In genomic region chr10:15216700-15217099, GRCh38 we compare ENCODE assay signal across 25 cellular contexts. TPM values are rescaled to one million over a fixed set of nuclear protein-coding genes. Genes with fewer than 3 reads are reported as not detected.
DNase-seq lines count a peak whose midpoint lies in the region; ATAC-seq, FAIRE-seq and TF ChIP-seq lines count a peak whose summit lies in the region.
"Had no signal": no experiment of that assay in that cellular context is flagged by ENCODE, and none has a peak within 500 bp of the region (broad histone marks: within the 10 kb centered on the region; RNA-seq: fewer than 3 reads in every experiment).

No MANE protein-coding gene starts in this region.

- dilution Hi-C loops in endothelial cell of umbilical vein (cut with MboI; ENCODE audit: extremely low pct_ligation_motif_present, low sequenced_read_pairs): no loop called here

- no peak overlapping the region for H3K4me3 Mint-ChIP-seq in astrocyte (ENCODE audit: unreplicated experiment)
- H3K4me3 Mint-ChIP-seq in activated naive CD8-positive, alpha-beta T cell treated with anti-CD3 and anti-CD28 coated beads, Interleukin-2, amount 50 U/mL, for 24 hours: no peak overlapping the region
- H3K4me3 Mint-ChIP-seq: CD14-positive monocyte; CD4-positive, alpha-beta T cell; CD8-positive, alpha-beta memory T cell; HFFc6 had no signal

- TF ChIP-seq POLR2A in endothelial cell of umbilical vein (IDR thresholded peaks at IDR 0.05; ENCODE audit: low read depth, low read length): no peak

- no peaks in the 10 kb centered on the region for H3K9me3 Mint-ChIP-seq in astrocyte (ENCODE audit: unreplicated experiment)
- H3K9me3 Mint-ChIP-seq in activated naive CD8-positive, alpha-beta T cell treated with anti-CD3 and anti-CD28 coated beads, Interleukin-2, amount 50 U/mL, for 24 hours: no peaks in the 10 kb centered on the region
- H3K9me3 Mint-ChIP-seq: CD4-positive, alpha-beta T cell; CD8-positive, alpha-beta memory T cell had no signal

- H3K36me3 ChIP-seq in astrocyte (ENCODE audit: insufficient read depth, low read length) (no peaks in the 10 kb centered on the region), endothelial cell of umbilical vein (ENCODE audit: control insufficient read depth in 2 of 2, extremely low read depth in 1 of 2, insufficient read depth in 2 of 2, low read length in 2 of 2) (peaks cover 10 to 13% of the 10 kb centered on the region in 2 experiments), brain microvascular endothelial cell (replicated peaks) (peaks cover 21% of the 10 kb centered on the region)
- H3K36me3 ChIP-seq: BE2C had no signal

- no TSS peak for BruUV-seq in endothelial cell of umbilical vein (replicated peaks; lab: Mats Ljungman, UMichigan)

- H2AFZ ChIP-seq in astrocyte (ENCODE audit: low read depth, low read length) (no peak overlapping the region), endothelial cell of umbilical vein (ENCODE audit: low read depth, low read length) (no peak overlapping the region)

- H3K4me3 ChIP-seq in astrocyte (ENCODE audit: insufficient read depth, low read depth, low read length) (no peak overlapping the region), endothelial cell of umbilical vein (replicated peaks in 1 of 3; ENCODE audit: insufficient read depth in 1 of 3, low read depth in 1 of 3, low read length in 3 of 3) (no peak overlapping the region), brain microvascular endothelial cell (ENCODE audit: low read depth, low read length) (no peak overlapping the region)
- H3K4me3 ChIP-seq: BLaER1 treated with 17β-estradiol and CSF1 and Interleukin-3, amounts not matched to agents 10 nM and 100 nM; HAP-1 had no signal

- DNase-seq in ACHN (peak; percentile 25), astrocyte (ENCODE audit: low read depth) (no peak), endothelial cell of umbilical vein (ENCODE audit: low read depth, low spot score) (peak; percentile 23), brain microvascular endothelial cell (no peak)
- DNase-seq in activated naive CD8-positive, alpha-beta T cell treated with anti-CD3 and anti-CD28 coated beads, Interleukin-2, amount 50 U/mL, for 24 hours: no peak
- DNase-seq: AML-193; BE2C; CD4-positive, alpha-beta T cell; CD8-positive, alpha-beta memory T cell; DMS 273 treated with DMSO at 0.1 percent for 48 hours; DMS79; EL; GDM1; GOT3; HFFc6 had no signal

- H3K4me2 ChIP-seq in astrocyte (ENCODE audit: low read length) (peak overlapping the region; percentile 4), endothelial cell of umbilical vein (ENCODE audit: insufficient read depth, low read length) (peak overlapping the region; percentile 42)
- H3K4me2 ChIP-seq: BLaER1 treated with 17β-estradiol and CSF1 and Interleukin-3, amounts not matched to agents 10 nM and 100 nM had no signal

- intact Hi-C loops in endothelial cell of umbilical vein (cut with micrococcal nuclease): no loop called here

- H4K20me1 ChIP-seq in astrocyte (ENCODE audit: insufficient read depth, low read length): no peaks in the 10 kb centered on the region
- H4K20me1 ChIP-seq in endothelial cell of umbilical vein (replicated peaks; ENCODE audit: control insufficient read depth, extremely low read depth, insufficient read depth, low read length): no peaks in the 10 kb centered on the region

- H3K27ac ChIP-seq in astrocyte (ENCODE audit: low read depth, low read length): no peak overlapping the region
- peak overlapping the region; percentile 58 for H3K27ac ChIP-seq in endothelial cell of umbilical vein (ENCODE audit: insufficient read depth, low read depth, low read length)
- H3K27ac ChIP-seq in brain microvascular endothelial cell: no peak overlapping the region
- H3K27ac ChIP-seq: 22Rv1; BLaER1 treated with 17β-estradiol and CSF1 and Interleukin-3, amounts not matched to agents 10 nM and 100 nM had no signal

- FAIRE-seq in astrocyte (lab: Jason Lieb, UNC) (no peak), endothelial cell of umbilical vein (lab: Jason Lieb, UNC) (no peak)
- FAIRE-seq: A204.1, D721Med, GM12891, GM18507, H54 had no signal

- H3K27me3 Mint-ChIP-seq in astrocyte (ENCODE audit: low read depth, unreplicated experiment): no peaks in the 10 kb centered on the region
- no peaks in the 10 kb centered on the region for H3K27me3 Mint-ChIP-seq in activated naive CD8-positive, alpha-beta T cell treated with anti-CD3 and anti-CD28 coated beads, Interleukin-2, amount 50 U/mL, for 24 hours
- H3K27me3 Mint-ChIP-seq: CD4-positive, alpha-beta T cell; CD8-positive, alpha-beta memory T cell had no signal

- POLR2A ChIA-PET in endothelial cell of umbilical vein (lab: Charles Lee): no interaction called here

- H3K4me1 ChIP-seq in astrocyte (ENCODE audit: insufficient read depth, low read length) (peaks cover 13% of the 10 kb centered on the region), endothelial cell of umbilical vein (ENCODE audit: control insufficient read depth, extremely low read depth, insufficient read depth, low read length) (peaks cover 14% of the 10 kb centered on the region)
- H3K4me1 ChIP-seq: BE2C; BLaER1 treated with 17β-estradiol and CSF1 and Interleukin-3, amounts not matched to agents 10 nM and 100 nM; HAP-1 had no signal

- no peak overlapping the region for H3K27ac Mint-ChIP-seq in astrocyte (ENCODE audit: unreplicated experiment)
- H3K27ac Mint-ChIP-seq in activated naive CD8-positive, alpha-beta T cell treated with anti-CD3 and anti-CD28 coated beads, Interleukin-2, amount 50 U/mL, for 24 hours: no peak overlapping the region
- H3K27ac Mint-ChIP-seq: CD14-positive monocyte; CD4-positive, alpha-beta T cell; HFFc6 had no signal

- in situ Hi-C loops in ACHN (cut with HindIII; ENCODE audit: low pct_ligation_motif_present, low pct_unique_long_range_greater_than_20kb, low sequenced_read_pairs): no loop called here
- in situ Hi-C loops in brain microvascular endothelial cell (cut with HindIII; ENCODE audit: low pct_ligation_motif_present, low sequenced_read_pairs): no loop called here

- CTCF ChIA-PET in endothelial cell of umbilical vein (lab: Charles Lee): interaction anchor here (1.3 to 1.5 kb wide), 2 partner anchors 15 to 154 kb away, joined by 3 to 5 read pairs; partner anchors contain the start of gene FAM171A1

- H3K27me3 ChIP-seq in astrocyte (ENCODE audit: insufficient read depth, low read length) (no peaks in the 10 kb centered on the region), endothelial cell of umbilical vein (ENCODE audit: control insufficient read depth in 2 of 2, insufficient read depth in 2 of 2, low read length in 2 of 2) (no peaks in the 10 kb centered on the region), brain microvascular endothelial cell (replicated peaks) (no peaks in the 10 kb centered on the region)
- H3K27me3 ChIP-seq: BE2C; BLaER1 treated with 17β-estradiol and CSF1 and Interleukin-3, amounts not matched to agents 10 nM and 100 nM had no signal

- H3K9ac ChIP-seq in astrocyte (ENCODE audit: low read length) (no peak overlapping the region), endothelial cell of umbilical vein (replicated peaks; ENCODE audit: extremely low read depth, insufficient read depth, low read length) (peak overlapping the region; percentile 38)
- H3K9ac ChIP-seq: BLaER1 treated with 17β-estradiol and CSF1 and Interleukin-3, amounts not matched to agents 10 nM and 100 nM had no signal

- H3K4me1 Mint-ChIP-seq in astrocyte (ENCODE audit: low read depth, unreplicated experiment): peaks cover 6% of the 10 kb centered on the region
- peaks cover 3% of the 10 kb centered on the region for H3K4me1 Mint-ChIP-seq in activated naive CD8-positive, alpha-beta T cell treated with anti-CD3 and anti-CD28 coated beads, Interleukin-2, amount 50 U/mL, for 24 hours
- H3K4me1 Mint-ChIP-seq: CD14-positive monocyte; CD8-positive, alpha-beta memory T cell had no signal

- TF ChIP-seq CTCF in astrocyte (IDR thresholded peaks at IDR 0.05; ENCODE audit: insufficient read depth, low read depth, low read length) (no peak), endothelial cell of umbilical vein (IDR thresholded peaks at IDR 0.05; ENCODE audit: extremely low read depth in 1 of 2, insufficient read depth in 1 of 2, low read depth in 1 of 2, low read length in 2 of 2) (no peak), brain microvascular endothelial cell (IDR thresholded peaks at IDR 0.05; ENCODE audit: low read depth, low read length, missing control alignments) (no peak)

- no peaks in the 10 kb centered on the region for H3K9me3 ChIP-seq in astrocyte (ENCODE audit: insufficient read depth, low read depth, low read length)
- H3K9me3 ChIP-seq in endothelial cell of umbilical vein (replicated peaks; ENCODE audit: control insufficient read depth, insufficient read depth, low read length): no peaks in the 10 kb centered on the region
- H3K9me3 ChIP-seq: BE2C; BLaER1 treated with 17β-estradiol and CSF1 and Interleukin-3, amounts not matched to agents 10 nM and 100 nM; HAP-1 had no signal

- no peaks in the 10 kb centered on the region for H3K9me1 ChIP-seq in endothelial cell of umbilical vein (replicated peaks; ENCODE audit: control insufficient read depth, extremely low read depth, insufficient read depth, low read length)

- no peak for ATAC-seq in HG02642 (IDR thresholded peaks at IDR 0.05; ENCODE audit: poor library complexity, unreplicated experiment)
- no peak for ATAC-seq in activated naive CD8-positive, alpha-beta T cell treated with anti-CD3 and anti-CD28 coated beads, Interleukin-2, amount 50 U/mL, for 24 hours

- no peaks in the 10 kb centered on the region for H3K79me2 ChIP-seq in astrocyte (ENCODE audit: insufficient read depth, low read length)
- peaks cover 12% of the 10 kb centered on the region for H3K79me2 ChIP-seq in endothelial cell of umbilical vein (ENCODE audit: control insufficient read depth, insufficient read depth, low read length)

- H3K36me3 Mint-ChIP-seq in astrocyte (ENCODE audit: low read depth, unreplicated experiment): peaks cover 27% of the 10 kb centered on the region
- H3K36me3 Mint-ChIP-seq in activated naive CD8-positive, alpha-beta T cell treated with anti-CD3 and anti-CD28 coated beads, Interleukin-2, amount 50 U/mL, for 24 hours (ENCODE audit: low read depth): no peaks in the 10 kb centered on the region
- H3K36me3 Mint-ChIP-seq: CD14-positive monocyte had no signal

TF ChIP-seq in endothelial cell of umbilical vein, 7 proteins besides CTCF, POLR2A, EP300 and RAD21:
- TF ChIP-seq POLR2AphosphoS5 (IDR thresholded peaks at IDR 0.05; ENCODE audit: insufficient read depth, low read depth, low read length) (no peak), JUN (IDR thresholded peaks at IDR 0.05; ENCODE audit: borderline replicate concordance, insufficient read depth, insufficient read length, low read depth) (no peak), EZH2 (IDR thresholded peaks at IDR 0.05; ENCODE audit: borderline replicate concordance, low read depth, low read length, severe bottlenecking) (no peak)

RNA-seq across cellular contexts. Expression of gene NMT2, which starts 48.2 kb away (rescaled TPM):
- total RNA-seq in astrocyte: 20.9 and 22.1 TPM in 2 replicates
- 109 and 110 TPM in 2 replicates for total RNA-seq in endothelial cell of umbilical vein
- 31.9 and 39.0 TPM in 2 replicates for polyA plus RNA-seq in endothelial cell of umbilical vein
- polyA plus RNA-seq in endothelial cell of umbilical vein (2011; cell fraction: cytosol; rRNA removed): 48.3 and 49.3 TPM in 2 replicates
- 78.4 and 107 TPM in 2 replicates for polyA plus RNA-seq in endothelial cell of umbilical vein (2011; cell fraction: nucleus; rRNA removed)
- polyA plus RNA-seq in endothelial cell of umbilical vein (2012): 58.9 and 84.5 TPM in 2 replicates
- 32.7 and 34.9 TPM in 2 replicates for polyA minus RNA-seq in endothelial cell of umbilical vein
- polyA minus RNA-seq in endothelial cell of umbilical vein (2011; cell fraction: cytosol; rRNA and poly(A)+ RNA removed): not detected
- 58.9 and 70.1 TPM in 2 replicates for polyA minus RNA-seq in endothelial cell of umbilical vein (2011; cell fraction: nucleus; rRNA and poly(A)+ RNA removed)

Comparison
In these comparisons a context has a peak if more than half of its experiments do, and no peak if none do; other contexts are left out.
1. DNase-seq: peak in ACHN (single experiment) and endothelial cell of umbilical vein (single experiment); none in astrocyte (single experiment), activated naive CD8-positive, alpha-beta T cell treated with anti-CD3 and anti-CD28 coated beads, Interleukin-2, amount 50 U/mL, for 24 hours (single experiment) and brain microvascular endothelial cell (single experiment).